In genomic region chr7:157010588-157011332, GRCh38 we compare ENCODE assay signal across 8 cellular contexts. TPM values are rescaled to one million over a fixed set of nuclear protein-coding genes. Genes with fewer than 3 reads are reported as not detected.
A peak's percentile ranks its signal among the peaks of the same experiment; 100 is the strongest.
DNase-seq lines count a peak whose midpoint lies in the region; ATAC-seq, FAIRE-seq and TF ChIP-seq lines count a peak whose summit lies in the region.

TSS of gene MNX1 (minus strand) at chr7:157010663. CDS start at chr7:157010350, 313 bp downstream.

- DNase-seq in GM06990 (ENCODE audit: extremely low read depth, insufficient read length) (peak; percentile 90), HTR-8/SVneo (ENCODE audit: insufficient read length, low spot score) (peak; percentile 75), amniotic epithelial cell (ENCODE audit: low read depth) (peak; percentile 8), islet precursor cell (peak; percentile 86), hippocampal formation (lab: John Stamatoyannopoulos, UW) (no peak)
- DNase-seq in stimulated activated CD4-positive, alpha-beta T cell treated with anti-CD3 and anti-CD28 coated beads, Interleukin-4, amount 100 ng/mL, for 24 hours: peak; percentile 35

- no peaks in the 10 kb centered on the region; the same call in 1 of the 2 replicates for H3K27me3 ChIP-seq in GM06990 (replicated peaks; ENCODE audit: control insufficient read depth, insufficient read depth, low read length)

- ATAC-seq in GM21529 (IDR thresholded peaks at IDR 0.05; ENCODE audit: unreplicated experiment): peak; percentile 78

- no peak for TF ChIP-seq CTCF in GM06990 (IDR thresholded peaks at IDR 0.05; ENCODE audit: insufficient read depth, low read length, poor library complexity, severe bottlenecking)

- H3K36me3 ChIP-seq in GM06990 (ENCODE audit: control insufficient read depth, insufficient read depth, low read length): no peaks in the 10 kb centered on the region

- no peak for FAIRE-seq in HTR-8/SVneo (lab: Jason Lieb, UNC)

- H3K4me3 ChIP-seq in GM06990 (replicated peaks; ENCODE audit: low read depth, low read length): peak within 1 kb of the TSS; percentile 73

TF ChIP-seq in PFSK-1, 5 proteins besides CTCF, POLR2A, EP300 and RAD21:
- TF ChIP-seq POLR2AphosphoS5 (IDR thresholded peaks at IDR 0.05; ENCODE audit: low read depth, low read length) (peak; percentile 59; the same call in 1 of the 2 replicates), SIN3A (IDR thresholded peaks at IDR 0.05; ENCODE audit: borderline replicate concordance, insufficient read depth, low read length) (no peak), FOXP2 (optimal IDR thresholded peaks at IDR 0.05; ENCODE audit: borderline replicate concordance, extremely low read depth, extremely low read length, insufficient read depth) (peak; percentile 51), TAF1 (IDR thresholded peaks at IDR 0.05; ENCODE audit: borderline replicate concordance, insufficient read depth, low read length) (no peak)
- TF ChIP-seq, protein P1, sequence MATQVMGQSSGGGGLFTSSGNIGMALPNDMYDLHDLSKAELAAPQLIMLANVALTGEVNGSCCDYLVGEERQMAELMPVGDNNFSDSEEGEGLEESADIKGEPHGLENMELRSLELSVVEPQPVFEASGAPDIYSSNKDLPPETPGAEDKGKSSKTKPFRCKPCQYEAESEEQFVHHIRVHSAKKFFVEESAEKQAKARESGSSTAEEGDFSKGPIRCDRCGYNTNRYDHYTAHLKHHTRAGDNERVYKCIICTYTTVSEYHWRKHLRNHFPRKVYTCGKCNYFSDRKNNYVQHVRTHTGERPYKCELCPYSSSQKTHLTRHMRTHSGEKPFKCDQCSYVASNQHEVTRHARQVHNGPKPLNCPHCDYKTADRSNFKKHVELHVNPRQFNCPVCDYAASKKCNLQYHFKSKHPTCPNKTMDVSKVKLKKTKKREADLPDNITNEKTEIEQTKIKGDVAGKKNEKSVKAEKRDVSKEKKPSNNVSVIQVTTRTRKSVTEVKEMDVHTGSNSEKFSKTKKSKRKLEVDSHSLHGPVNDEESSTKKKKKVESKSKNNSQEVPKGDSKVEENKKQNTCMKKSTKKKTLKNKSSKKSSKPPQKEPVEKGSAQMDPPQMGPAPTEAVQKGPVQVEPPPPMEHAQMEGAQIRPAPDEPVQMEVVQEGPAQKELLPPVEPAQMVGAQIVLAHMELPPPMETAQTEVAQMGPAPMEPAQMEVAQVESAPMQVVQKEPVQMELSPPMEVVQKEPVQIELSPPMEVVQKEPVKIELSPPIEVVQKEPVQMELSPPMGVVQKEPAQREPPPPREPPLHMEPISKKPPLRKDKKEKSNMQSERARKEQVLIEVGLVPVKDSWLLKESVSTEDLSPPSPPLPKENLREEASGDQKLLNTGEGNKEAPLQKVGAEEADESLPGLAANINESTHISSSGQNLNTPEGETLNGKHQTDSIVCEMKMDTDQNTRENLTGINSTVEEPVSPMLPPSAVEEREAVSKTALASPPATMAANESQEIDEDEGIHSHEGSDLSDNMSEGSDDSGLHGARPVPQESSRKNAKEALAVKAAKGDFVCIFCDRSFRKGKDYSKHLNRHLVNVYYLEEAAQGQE (IDR thresholded peaks at IDR 0.05; ENCODE audit: insufficient read depth in 1 of 2, low read depth in 2 of 2, low read length in 2 of 2): no peak

RNA-seq across cellular contexts. Expression of gene MNX1, which starts in this region (rescaled TPM):
- 8.0 TPM for polyA plus RNA-seq in PFSK-1 (2012; ENCODE audit: insufficient read length, low read depth)

Comparison
In these comparisons a context has a peak if more than half of its experiments do, and no peak if none do; other contexts are left out.
1. DNase-seq: peak in GM06990 (single experiment), HTR-8/SVneo (single experiment), amniotic epithelial cell (single experiment), islet precursor cell (single experiment) and stimulated activated CD4-positive, alpha-beta T cell treated with anti-CD3 and anti-CD28 coated beads, Interleukin-4, amount 100 ng/mL, for 24 hours (single experiment); none in hippocampal formation (0 of 2).